In the genomic region with DNA sequence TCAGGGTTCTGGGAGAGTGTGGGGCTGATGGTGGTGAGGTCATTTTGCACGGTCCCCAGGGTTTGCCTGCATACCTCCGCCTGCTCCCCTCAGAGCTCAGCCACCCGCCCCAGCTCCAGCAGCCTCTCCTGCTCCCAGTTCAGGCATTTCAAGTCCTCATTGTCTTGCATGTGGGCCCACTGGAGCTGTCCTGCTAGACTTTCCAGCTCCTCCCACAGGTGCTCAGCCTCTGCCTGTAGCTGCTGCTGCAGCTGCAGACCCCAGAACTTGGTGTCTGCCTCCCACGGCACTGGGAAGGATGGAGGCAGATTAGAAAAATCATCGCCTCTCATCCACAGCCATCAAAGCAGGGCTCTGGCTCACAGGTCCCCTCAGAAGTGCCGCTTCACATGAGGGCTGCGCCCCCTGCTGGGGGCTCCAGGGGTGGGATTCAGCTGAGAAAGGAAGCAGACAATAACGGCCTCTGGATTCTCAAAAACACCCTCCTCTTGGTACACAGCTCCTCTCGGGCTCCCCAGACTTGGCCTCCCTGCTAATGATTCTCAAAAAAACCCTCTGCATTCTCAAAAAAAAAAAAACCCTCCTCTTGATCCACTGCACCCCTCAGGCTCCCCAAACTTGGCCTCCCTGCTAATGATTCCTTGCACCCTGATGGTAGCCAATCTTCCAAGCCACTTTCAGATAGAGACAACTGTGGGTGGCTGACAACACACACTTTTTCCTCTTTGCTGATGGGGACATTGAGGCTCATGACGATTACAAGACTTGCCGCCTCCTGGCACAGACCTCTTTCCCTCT, we compare ENCODE assay signal across 8 cellular contexts.
DNase-seq lines count a peak whose midpoint lies in the region; ATAC-seq and TF ChIP-seq lines count a peak whose summit lies in the region.

No MANE protein-coding gene starts in this region.

- H3K27me3 Mint-ChIP-seq in CD4-positive, alpha-beta memory T cell = peaks cover 2 to 5% of the 10 kb centered on the region in 2 donors
- peaks cover 31% of the 10 kb centered on the region for H3K27me3 Mint-ChIP-seq in HFFc6 (ENCODE audit: insufficient read depth)

- ATAC-seq in heart right ventricle = peak; percentile 65 to 91 (median 77)
- ATAC-seq in gastrocnemius medialis = peak; percentile 39 to 66
- no peak for ATAC-seq in GM18870 (IDR thresholded peaks at IDR 0.05; ENCODE audit: unreplicated experiment)
- no peak for ATAC-seq in GM21717 (IDR thresholded peaks at IDR 0.05; ENCODE audit: unreplicated experiment)

- no peak overlapping the region for H3K27ac Mint-ChIP-seq in CD4-positive, alpha-beta memory T cell
- H3K27ac Mint-ChIP-seq in HFFc6 = no peak overlapping the region

- H3K4me1 ChIP-seq in CD4-positive, alpha-beta memory T cell (ENCODE audit: insufficient read depth, low read length) = no peaks in the 10 kb centered on the region
- H3K4me1 ChIP-seq in heart right ventricle (peaks cover 0 to 6% (median 0%) of the 10 kb centered on the region in 9 donors), gastrocnemius medialis (no peaks in the 10 kb centered on the region)

- no peaks in the 10 kb centered on the region for H3K36me3 Mint-ChIP-seq in CD4-positive, alpha-beta memory T cell
- H3K36me3 Mint-ChIP-seq in HFFc6 (ENCODE audit: low read depth) = no peaks in the 10 kb centered on the region

- in situ Hi-C loops in gastrocnemius medialis (cut with MboI; ENCODE audit: low sequenced_read_pairs in 4 of 4) = no loop called here

- no peaks in the 10 kb centered on the region for H3K36me3 ChIP-seq in CD4-positive, alpha-beta memory T cell (ENCODE audit: insufficient read depth, low read length)
- H3K36me3 ChIP-seq in heart right ventricle = no peaks in the 10 kb centered on the region
- H3K36me3 ChIP-seq in gastrocnemius medialis = no peaks in the 10 kb centered on the region

- H3K27ac ChIP-seq in CD4-positive, alpha-beta memory T cell (ENCODE audit: low read depth, low read length) = no peak overlapping the region
- H3K27ac ChIP-seq in RWPE1 (no peak overlapping the region), heart right ventricle (no peak overlapping the region), gastrocnemius medialis (no peak overlapping the region)

- TF ChIP-seq POLR2A in gastrocnemius medialis (IDR thresholded peaks at IDR 0.05) = no peak

- no peaks in the 10 kb centered on the region for H3K9me3 ChIP-seq in CD4-positive, alpha-beta memory T cell (ENCODE audit: control insufficient read depth in 1 of 2, low read length in 2 of 2)
- H3K9me3 ChIP-seq in heart right ventricle (no peaks in the 10 kb centered on the region), gastrocnemius medialis (no peaks in the 10 kb centered on the region)

- DNase-seq in CD4-positive, alpha-beta memory T cell = peak; percentile 42 to 57 (median 55)
- DNase-seq in HFFc6 (peak; percentile 29), RWPE1 (ENCODE audit: low spot score) (peak; percentile 39), heart right ventricle (peak; percentile 75 to 76), gastrocnemius medialis (peak in 1 of 2 donors; percentile 33)
- peak; percentile 7 to 31 (median 20) for DNase-seq in activated naive CD4-positive, alpha-beta T cell (lab: John Stamatoyannopoulos, UW)

- no peaks in the 10 kb centered on the region for H3K27me3 ChIP-seq in CD4-positive, alpha-beta memory T cell (ENCODE audit: insufficient read depth, low read length)
- H3K27me3 ChIP-seq in heart right ventricle = no peaks in the 10 kb centered on the region
- no peaks in the 10 kb centered on the region for H3K27me3 ChIP-seq in gastrocnemius medialis

- no peak overlapping the region for H3K4me3 Mint-ChIP-seq in CD4-positive, alpha-beta memory T cell
- H3K4me3 Mint-ChIP-seq in HFFc6 = no peak overlapping the region

- 33 to 41% methylated on average over 11 of the region's 11 CpGs for WGBS in heart right ventricle, 2 donors

- H3K4me1 Mint-ChIP-seq in CD4-positive, alpha-beta memory T cell = peaks cover 0 to 3% (median 0%) of the 10 kb centered on the region in 4 donors
- H3K4me1 Mint-ChIP-seq in HFFc6 (ENCODE audit: low read depth) = no peaks in the 10 kb centered on the region

- intact Hi-C loops in CD4-positive, alpha-beta memory T cell (cut with micrococcal nuclease) = loop anchor here (5.0 kb wide), 1 partner anchor 127 kb away; no protein-coding TSS in a partner anchor
- intact Hi-C loops in heart right ventricle (cut with DNase I) = loop anchor here in 5 of 10 donors (5.0 to 10.0 kb wide), 6 partner anchors 80 to 382 kb away; partner anchors contain the start of genes C2CD4A (in 1 of the 5), C2CD4B (in 1 of the 5) and VPS13C (in 1 of the 5)
- intact Hi-C loops in gastrocnemius medialis (cut with DNase I; ENCODE audit: low total_unique reads) = no loop called here

- no peak overlapping the region for H3K4me3 ChIP-seq in CD4-positive, alpha-beta memory T cell (ENCODE audit: low read length in 2 of 2)
- H3K4me3 ChIP-seq in heart right ventricle = no peak overlapping the region
- no peak overlapping the region for H3K4me3 ChIP-seq in gastrocnemius medialis

- CTCF ChIA-PET in CD4-positive, alpha-beta memory T cell (lab: Charles Lee; ENCODE audit: partially characterized antibody) = interaction anchor here (0.7 to 3.2 kb wide), 18 partner anchors 10 to 386 kb away, joined by 3 to 18 read pairs (median 4); partner anchors contain the start of gene C2CD4B
- CTCF ChIA-PET in RWPE1 (lab: Yijun Ruan, JAX) = interaction anchor here (0.5 to 1.2 kb wide), 18 partner anchors 10 to 1056 kb away, joined by 3 to 13 read pairs (median 3); partner anchors contain the start of gene TLN2

- POLR2A ChIA-PET in CD4-positive, alpha-beta memory T cell (lab: Charles Lee; ENCODE audit: partially characterized antibody) = no interaction called here
- POLR2A ChIA-PET in RWPE1 (lab: Yijun Ruan, JAX; ENCODE audit: low non-redundant PET) = no interaction called here

- peak; percentile 89 for TF ChIP-seq CTCF in HFFc6 (IDR thresholded peaks at IDR 0.05)
- peak; percentile 67 for TF ChIP-seq CTCF in RWPE1 (conservative IDR thresholded peaks at IDR 0.05; ENCODE audit: low read depth)
- TF ChIP-seq CTCF in heart right ventricle (IDR thresholded peaks at IDR 0.05) = peak; percentile 60 to 81 (median 77)
- TF ChIP-seq CTCF in gastrocnemius medialis (IDR thresholded peaks at IDR 0.05 in 4 of 5, conservative IDR thresholded peaks at IDR 0.05 in 1 of 5) = peak; percentile 18 to 70 (median 63)

- H3K9me3 Mint-ChIP-seq in CD4-positive, alpha-beta memory T cell = no peaks in the 10 kb centered on the region
- H3K9me3 Mint-ChIP-seq in HFFc6 = no peaks in the 10 kb centered on the region

Comparison
In these comparisons a context has a peak if more than half of its experiments do, and no peak if none do; other contexts are left out.
1. ATAC-seq: peak in heart right ventricle (8 of 8) and gastrocnemius medialis (2 of 2); none in GM18870 (single experiment) and GM21717 (single experiment).
2. Peak in every context shown above with its lines, with median percentiles within 50 percentile points of each other: CTCF ChIP-seq.